In genomic region chr1:47786301-47786700, GRCh38 we compare ENCODE assay signal across 26 cellular contexts.
DNase-seq lines count a peak whose midpoint lies in the region; ATAC-seq and FAIRE-seq lines count a peak whose summit lies in the region.
"Had no signal": no experiment of that assay in that cellular context is flagged by ENCODE, and none has a peak within 500 bp of the region (broad histone marks: within the 10 kb centered on the region; RNA-seq: fewer than 3 reads in every experiment).

No MANE protein-coding gene starts in this region.

- H3K4me3 ChIP-seq in MG63 (no peak overlapping the region), right cardiac atrium (ENCODE audit: low read length) (no peak overlapping the region)
- H3K4me3 ChIP-seq: GM12878, K562 had no signal

- H3K27me3 ChIP-seq in MG63 (no peaks in the 10 kb centered on the region), right cardiac atrium (ENCODE audit: control insufficient read depth, insufficient read depth) (no peaks in the 10 kb centered on the region)

- ATAC-seq in right cardiac atrium (peak; percentile 7 to 25), sciatic nerve (peak; percentile 8)
- ATAC-seq: CD8-positive, alpha-beta T cell; GM12878 had no signal

- no peaks in the 10 kb centered on the region for H3K9me3 ChIP-seq in MG63
- H3K9me3 ChIP-seq in right cardiac atrium (ENCODE audit: control insufficient read depth, low read length), result no peaks in the 10 kb centered on the region
- H3K9me3 ChIP-seq: Caco-2 had no signal

- 49% methylated on average over 6 of the region's 6 CpGs for WGBS in right cardiac atrium

- peak; percentile 38 for DNase-seq in NCI-H1694 (lab: John Stamatoyannopoulos, UW)
- no peak for DNase-seq in NCI-H1694 treated with DMSO at 0.1 percent for 48 hours (lab: John Stamatoyannopoulos, UW)
- DNase-seq in MG63, result peak; percentile 52
- DNase-seq in right cardiac atrium, result peak in 1 of 3 donors; percentile 71
- DNase-seq in sciatic nerve (ENCODE audit: low spot score), result no peak
- no peak for DNase-seq in DMS114 treated with DMSO at 0.1 percent for 48 hours (lab: John Stamatoyannopoulos, UW; ENCODE audit: unreplicated experiment)
- DNase-seq in GM19240 (ENCODE audit: insufficient read length, low spot score), result no peak
- no peak for DNase-seq in HTR-8/SVneo (ENCODE audit: insufficient read length, low spot score)
- DNase-seq: Caco-2; CD8-positive, alpha-beta T cell; DMS79; EL; GDM1; Kasumi-1; MV-4-11; NCI-H1105; NCI-H1436 treated with DMSO at 0.1 percent for 48 hours; NCI-H2081; NCI-H2227 treated with DMSO at 0.1 percent for 48 hours; NCI-H526 treated with DMSO at 0.1 percent for 48 hours had no signal

- peaks cover 4% of the 10 kb centered on the region for H3K36me3 ChIP-seq in MG63

- no peak for FAIRE-seq in HTR-8/SVneo (lab: Jason Lieb, UNC)
- FAIRE-seq: GM12878, H54, K562 had no signal

- H3K27ac ChIP-seq in right cardiac atrium (ENCODE audit: low read length), result peak overlapping the region; percentile 10
- H3K27ac ChIP-seq: 22Rv1, C4-2B, HL-60 had no signal

- peaks cover 19% of the 10 kb centered on the region for H3K4me1 ChIP-seq in right cardiac atrium (ENCODE audit: control insufficient read depth, insufficient read depth, low read length)
- H3K4me1 ChIP-seq: Caco-2 had no signal

- intact Hi-C loops in right cardiac atrium (cut with DNase I) (loop anchor here in 1 of 4 donors (10.0 kb wide), 1 partner anchor 208 kb away; the partner anchor contains the start of gene TRABD2B), sciatic nerve (cut with DNase I) (no loop called here)

Comparison
In these comparisons a context has a peak if more than half of its experiments do, and no peak if none do; other contexts are left out.
1. DNase-seq: peak in NCI-H1694 (single experiment) and MG63 (single experiment); none in NCI-H1694 treated with DMSO at 0.1 percent for 48 hours (single experiment), sciatic nerve (single experiment), DMS114 treated with DMSO at 0.1 percent for 48 hours (single experiment), GM19240 (single experiment) and HTR-8/SVneo (single experiment).